In the genomic region with DNA sequence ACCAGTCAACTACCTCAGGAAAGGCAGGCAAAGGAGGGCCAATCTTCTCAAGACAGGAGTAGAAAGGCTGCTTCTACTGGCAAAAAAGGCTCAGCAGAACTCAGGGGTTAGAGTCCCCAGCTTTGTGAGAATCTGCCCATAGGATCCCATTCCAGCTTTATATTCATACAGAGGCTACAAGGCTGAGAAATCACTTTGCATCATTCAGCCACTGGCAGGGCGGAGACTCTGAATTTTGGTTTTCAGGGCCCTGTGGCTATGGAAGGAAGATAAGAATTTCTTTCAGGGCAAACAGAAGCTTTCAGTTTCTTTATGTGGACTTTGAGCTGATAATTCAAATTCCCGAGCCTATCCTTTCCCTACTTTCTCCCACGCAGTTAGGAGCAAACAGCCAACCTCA, we compare ENCODE assay signal across 10 cellular contexts.
DNase-seq lines count a peak whose midpoint lies in the region; ATAC-seq and TF ChIP-seq lines count a peak whose summit lies in the region.
"Had no signal": no experiment of that assay in that cellular context is flagged by ENCODE, and none has a peak within 500 bp of the region (broad histone marks: within the 10 kb centered on the region; RNA-seq: fewer than 3 reads in every experiment).

No MANE protein-coding gene starts in this region.

- H3K36me3 ChIP-seq in KOPT-K1 (ENCODE audit: insufficient read depth, low read length) (no peaks in the 10 kb centered on the region; the same call in 1 of the 2 replicates), upper lobe of right lung (no peaks in the 10 kb centered on the region)
- no peaks in the 10 kb centered on the region for H3K36me3 ChIP-seq in effector memory CD4-positive, alpha-beta T cell (ENCODE audit: control insufficient read depth, insufficient read depth, low read length)

- no peaks in the 10 kb centered on the region for H3K27me3 ChIP-seq in effector memory CD4-positive, alpha-beta T cell (replicated peaks; ENCODE audit: control insufficient read depth, insufficient read depth, low read length, poor library complexity, severe bottlenecking)
- H3K27me3 ChIP-seq in upper lobe of right lung, result no peaks in the 10 kb centered on the region

- H3K4me3 ChIP-seq in effector memory CD4-positive, alpha-beta T cell (ENCODE audit: insufficient read depth, low read depth, low read length, poor library complexity, severe bottlenecking), result peak overlapping the region; percentile 32
- no peak overlapping the region for H3K4me3 ChIP-seq in foreskin fibroblast (ENCODE audit: low read depth in 1 of 2, low read length in 2 of 2)
- H3K4me3 ChIP-seq in upper lobe of right lung, result no peak overlapping the region

- no peak for DNase-seq in effector memory CD4-positive, alpha-beta T cell
- DNase-seq in foreskin fibroblast (no peak), upper lobe of right lung (no peak), sciatic nerve (ENCODE audit: low spot score) (no peak)
- DNase-seq: EL, T1000 had no signal

- H3K27ac ChIP-seq in KOPT-K1 (ENCODE audit: low read depth, low read length, poor library complexity, severe bottlenecking) (peak overlapping the region; percentile 98), upper lobe of right lung (no peak overlapping the region)
- H3K27ac ChIP-seq in effector memory CD4-positive, alpha-beta T cell (ENCODE audit: insufficient read depth, low read length, poor library complexity, severe bottlenecking), result peak overlapping the region; percentile 70

- peaks cover 23% of the 10 kb centered on the region for H3K9me3 ChIP-seq in KOPT-K1 (ENCODE audit: insufficient read depth, low read length, poor library complexity, severe bottlenecking)
- no peaks in the 10 kb centered on the region for H3K9me3 ChIP-seq in effector memory CD4-positive, alpha-beta T cell (ENCODE audit: control insufficient read depth, low read length)
- no peaks in the 10 kb centered on the region for H3K9me3 ChIP-seq in upper lobe of right lung

- intact Hi-C loops in upper lobe of right lung (cut with DNase I) (no loop called here), sciatic nerve (cut with DNase I) (no loop called here)

- ATAC-seq in GM18499 (IDR thresholded peaks at IDR 0.05; ENCODE audit: insufficient read depth, unreplicated experiment) (peak; percentile 5), GM21529 (IDR thresholded peaks at IDR 0.05; ENCODE audit: unreplicated experiment) (peak; percentile 50), HG02885 (IDR thresholded peaks at IDR 0.05; ENCODE audit: poor library complexity, unreplicated experiment) (no peak), upper lobe of right lung (no peak), sciatic nerve (no peak)

- TF ChIP-seq CTCF in foreskin fibroblast (IDR thresholded peaks at IDR 0.05; ENCODE audit: low read depth, low read length) (no peak), upper lobe of right lung (IDR thresholded peaks at IDR 0.05) (no peak)

- peaks cover 58% of the 10 kb centered on the region for H3K4me1 ChIP-seq in effector memory CD4-positive, alpha-beta T cell (ENCODE audit: control insufficient read depth, insufficient read depth, low read length, poor library complexity, severe bottlenecking)
- H3K4me1 ChIP-seq in upper lobe of right lung, result no peaks in the 10 kb centered on the region

Comparison
In these comparisons a context has a peak if more than half of its experiments do, and no peak if none do; other contexts are left out.
1. ATAC-seq: peak in GM18499 (single experiment) and GM21529 (single experiment); none in HG02885 (single experiment), upper lobe of right lung (single experiment) and sciatic nerve (single experiment).